Comparison of ENCODE assay signal across 1 cellular context in the genomic region with DNA sequence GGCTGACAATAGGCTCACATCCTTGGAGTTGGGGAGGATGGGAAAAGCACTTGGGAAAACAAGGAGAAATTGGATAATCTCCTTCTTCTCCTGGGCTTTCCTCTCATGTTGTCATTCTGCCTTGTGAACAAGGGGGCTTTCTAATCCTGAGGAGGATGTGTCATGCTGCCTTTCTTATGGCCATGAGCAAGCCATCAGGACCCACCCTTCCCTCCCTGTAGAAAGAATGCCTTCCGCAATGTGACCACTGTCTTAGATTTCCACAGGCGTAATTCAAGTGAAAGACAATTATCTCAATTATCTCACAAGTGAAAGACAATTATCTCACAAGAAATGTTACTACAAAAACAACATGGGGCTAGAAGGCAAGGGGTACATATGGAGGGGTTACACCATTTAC.
TF ChIP-seq lines count a peak whose summit lies in the region.

No MANE protein-coding gene starts in this region.

TF ChIP-seq in GM12878, 131 proteins besides CTCF, POLR2A, EP300 and RAD21:
- TF ChIP-seq PAX5 (IDR thresholded peaks at IDR 0.05; ENCODE audit: borderline replicate concordance, low read depth, low read length): no peak
- TF ChIP-seq, protein P1, sequence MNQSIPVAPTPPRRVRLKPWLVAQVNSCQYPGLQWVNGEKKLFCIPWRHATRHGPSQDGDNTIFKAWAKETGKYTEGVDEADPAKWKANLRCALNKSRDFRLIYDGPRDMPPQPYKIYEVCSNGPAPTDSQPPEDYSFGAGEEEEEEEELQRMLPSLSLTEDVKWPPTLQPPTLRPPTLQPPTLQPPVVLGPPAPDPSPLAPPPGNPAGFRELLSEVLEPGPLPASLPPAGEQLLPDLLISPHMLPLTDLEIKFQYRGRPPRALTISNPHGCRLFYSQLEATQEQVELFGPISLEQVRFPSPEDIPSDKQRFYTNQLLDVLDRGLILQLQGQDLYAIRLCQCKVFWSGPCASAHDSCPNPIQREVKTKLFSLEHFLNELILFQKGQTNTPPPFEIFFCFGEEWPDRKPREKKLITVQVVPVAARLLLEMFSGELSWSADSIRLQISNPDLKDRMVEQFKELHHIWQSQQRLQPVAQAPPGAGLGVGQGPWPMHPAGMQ (IDR thresholded peaks at IDR 0.05; ENCODE audit: borderline replicate concordance): no peak
- TF ChIP-seq BMI1 (IDR thresholded peaks at IDR 0.05; ENCODE audit: borderline replicate concordance): no peak
- TF ChIP-seq, protein P2, sequence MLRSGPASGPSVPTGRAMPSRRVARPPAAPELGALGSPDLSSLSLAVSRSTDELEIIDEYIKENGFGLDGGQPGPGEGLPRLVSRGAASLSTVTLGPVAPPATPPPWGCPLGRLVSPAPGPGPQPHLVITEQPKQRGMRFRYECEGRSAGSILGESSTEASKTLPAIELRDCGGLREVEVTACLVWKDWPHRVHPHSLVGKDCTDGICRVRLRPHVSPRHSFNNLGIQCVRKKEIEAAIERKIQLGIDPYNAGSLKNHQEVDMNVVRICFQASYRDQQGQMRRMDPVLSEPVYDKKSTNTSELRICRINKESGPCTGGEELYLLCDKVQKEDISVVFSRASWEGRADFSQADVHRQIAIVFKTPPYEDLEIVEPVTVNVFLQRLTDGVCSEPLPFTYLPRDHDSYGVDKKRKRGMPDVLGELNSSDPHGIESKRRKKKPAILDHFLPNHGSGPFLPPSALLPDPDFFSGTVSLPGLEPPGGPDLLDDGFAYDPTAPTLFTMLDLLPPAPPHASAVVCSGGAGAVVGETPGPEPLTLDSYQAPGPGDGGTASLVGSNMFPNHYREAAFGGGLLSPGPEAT (IDR thresholded peaks at IDR 0.05; ENCODE audit: low read depth): no peak
- TF ChIP-seq MYC (IDR thresholded peaks at IDR 0.05; ENCODE audit: insufficient read depth, insufficient read length, insufficient replicate concordance, low read length, severe bottlenecking): no peak
- TF ChIP-seq, protein P3, sequence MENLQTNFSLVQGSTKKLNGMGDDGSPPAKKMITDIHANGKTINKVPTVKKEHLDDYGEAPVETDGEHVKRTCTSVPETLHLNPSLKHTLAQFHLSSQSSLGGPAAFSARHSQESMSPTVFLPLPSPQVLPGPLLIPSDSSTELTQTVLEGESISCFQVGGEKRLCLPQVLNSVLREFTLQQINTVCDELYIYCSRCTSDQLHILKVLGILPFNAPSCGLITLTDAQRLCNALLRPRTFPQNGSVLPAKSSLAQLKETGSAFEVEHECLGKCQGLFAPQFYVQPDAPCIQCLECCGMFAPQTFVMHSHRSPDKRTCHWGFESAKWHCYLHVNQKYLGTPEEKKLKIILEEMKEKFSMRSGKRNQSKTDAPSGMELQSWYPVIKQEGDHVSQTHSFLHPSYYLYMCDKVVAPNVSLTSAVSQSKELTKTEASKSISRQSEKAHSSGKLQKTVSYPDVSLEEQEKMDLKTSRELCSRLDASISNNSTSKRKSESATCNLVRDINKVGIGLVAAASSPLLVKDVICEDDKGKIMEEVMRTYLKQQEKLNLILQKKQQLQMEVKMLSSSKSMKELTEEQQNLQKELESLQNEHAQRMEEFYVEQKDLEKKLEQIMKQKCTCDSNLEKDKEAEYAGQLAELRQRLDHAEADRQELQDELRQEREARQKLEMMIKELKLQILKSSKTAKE (IDR thresholded peaks at IDR 0.05; ENCODE audit: low read depth, poor library complexity, severe bottlenecking): no peak
- TF ChIP-seq HDAC2 (IDR thresholded peaks at IDR 0.05): no peak
- TF ChIP-seq, protein P4, sequence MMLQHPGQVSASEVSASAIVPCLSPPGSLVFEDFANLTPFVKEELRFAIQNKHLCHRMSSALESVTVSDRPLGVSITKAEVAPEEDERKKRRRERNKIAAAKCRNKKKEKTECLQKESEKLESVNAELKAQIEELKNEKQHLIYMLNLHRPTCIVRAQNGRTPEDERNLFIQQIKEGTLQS (IDR thresholded peaks at IDR 0.05; ENCODE audit: borderline replicate concordance, extremely low read depth, low read depth, low read length): no peak
- no peak for TF ChIP-seq NFIC (IDR thresholded peaks at IDR 0.05; ENCODE audit: low read depth, low read length)
- TF ChIP-seq GATAD2B (conservative IDR thresholded peaks at IDR 0.05; ENCODE audit: low read depth): no peak
